Comparison of ENCODE assay signal across 1 cellular context in genomic region chr3:23867400-23867799, GRCh38.
TF ChIP-seq lines count a peak whose summit lies in the region.

No MANE protein-coding gene starts in this region.

TF ChIP-seq in H1, 55 proteins besides CTCF, POLR2A, EP300 and RAD21:
- no peak for TF ChIP-seq GTF2F1 (IDR thresholded peaks at IDR 0.05; ENCODE audit: borderline replicate concordance, low read depth, low read length)
- TF ChIP-seq PHF8 (conservative IDR thresholded peaks at IDR 0.05; ENCODE audit: low read depth, low read length): no peak
- TF ChIP-seq BCL11A (IDR thresholded peaks at IDR 0.05; ENCODE audit: low read depth in 2 of 2, low read length in 2 of 2): no peak
- TF ChIP-seq CHD1 (IDR thresholded peaks at IDR 0.05; ENCODE audit: low read depth, low read length): no peak
- TF ChIP-seq ATF2 (IDR thresholded peaks at IDR 0.05; ENCODE audit: low read length): no peak
- no peak for TF ChIP-seq CEBPB (IDR thresholded peaks at IDR 0.05; ENCODE audit: low read depth, low read length)
- TF ChIP-seq GABPA (IDR thresholded peaks at IDR 0.05; ENCODE audit: borderline replicate concordance, insufficient read depth, low read length): no peak
- no peak for TF ChIP-seq KDM1A (IDR thresholded peaks at IDR 0.05; ENCODE audit: borderline replicate concordance, low read length)
- TF ChIP-seq HDAC2 (IDR thresholded peaks at IDR 0.05; ENCODE audit: borderline replicate concordance in 1 of 2, low read depth in 2 of 2, low read length in 2 of 2): no peak
- no peak for TF ChIP-seq JUND (IDR thresholded peaks at IDR 0.05; ENCODE audit: low read length)
- TF ChIP-seq ATF3 (IDR thresholded peaks at IDR 0.05; ENCODE audit: insufficient read depth, low read depth, low read length): no peak
- no peak for TF ChIP-seq CTBP2 (IDR thresholded peaks at IDR 0.05; ENCODE audit: borderline replicate concordance, insufficient read depth, insufficient read length, low read length)
- TF ChIP-seq CHD7 (IDR thresholded peaks at IDR 0.05; ENCODE audit: insufficient replicate concordance, low read length): no peak
